11 cellular contexts compared by ENCODE assay signal in the genomic region with DNA sequence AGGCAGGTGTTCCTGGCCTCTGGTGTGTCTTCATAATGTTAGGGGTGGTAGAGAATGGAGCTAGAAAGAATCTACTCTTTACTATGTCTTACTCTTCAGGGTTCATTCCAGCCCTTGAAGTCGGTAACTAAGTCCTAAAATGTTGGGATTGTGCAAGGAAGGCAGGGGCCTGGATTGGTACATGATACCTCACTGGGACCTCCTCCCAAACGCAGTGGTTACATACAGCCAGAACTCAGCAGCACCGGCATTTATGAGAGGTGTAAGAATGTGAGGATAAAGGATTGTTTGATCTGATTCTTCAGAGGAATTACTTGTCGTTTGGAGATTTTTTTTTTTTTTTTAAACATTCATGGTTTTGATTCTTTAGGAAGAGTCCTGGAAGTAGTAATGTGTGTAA. TPM values are rescaled to one million over a fixed set of nuclear protein-coding genes. Genes with fewer than 3 reads are reported as not detected.
DNase-seq lines count a peak whose midpoint lies in the region; ATAC-seq and TF ChIP-seq lines count a peak whose summit lies in the region.
"Had no signal": no experiment of that assay in that cellular context is flagged by ENCODE, and none has a peak within 500 bp of the region (broad histone marks: within the 10 kb centered on the region; RNA-seq: fewer than 3 reads in every experiment).

No MANE protein-coding gene starts in this region.

- peaks cover 87% of the 10 kb centered on the region for H3F3A ChIP-seq in neural progenitor cell (ENCODE audit: low read depth)

- H3K4me2 ChIP-seq in HCT116 (ENCODE audit: low read length) (no peak overlapping the region), neural progenitor cell (no peak overlapping the region)

- BruUV-seq in HCT116 (replicated peaks; lab: Mats Ljungman, UMichigan) = no TSS peak

- no peak for TF ChIP-seq CTCF in HCT116 (IDR thresholded peaks at IDR 0.05 in 2 of 3, conservative IDR thresholded peaks at IDR 0.05 in 1 of 3; ENCODE audit: borderline replicate concordance in 1 of 3, insufficient read depth in 1 of 3, low read depth in 2 of 3, low read length in 2 of 3)
- TF ChIP-seq CTCF in neural progenitor cell (IDR thresholded peaks at IDR 0.05) = no peak

- no peaks in the 10 kb centered on the region for H3K27me3 ChIP-seq in ACC112 (ENCODE audit: insufficient read depth, low read length)
- no peaks in the 10 kb centered on the region for H3K27me3 ChIP-seq in HCT116 (ENCODE audit: insufficient read depth, low read length)
- no peaks in the 10 kb centered on the region for H3K27me3 ChIP-seq in neural progenitor cell

- ATAC-seq in HCT116 = no peak
- no peak for ATAC-seq in activated CD4-positive, CD25-positive, alpha-beta regulatory T cell treated with anti-CD3 and anti-CD28 coated beads, Interleukin-2, amount 50 U/mL, for 24 hours
- ATAC-seq in GM18870 (IDR thresholded peaks at IDR 0.05; ENCODE audit: unreplicated experiment) = no peak
- ATAC-seq in HG03280 (IDR thresholded peaks at IDR 0.05; ENCODE audit: unreplicated experiment) = no peak
- ATAC-seq: esophagus mucosa had no signal

- peaks cover 46% of the 10 kb centered on the region for H3K79me2 ChIP-seq in ACC112 (ENCODE audit: control insufficient read depth, insufficient read depth, low read length, unreplicated experiment)
- H3K79me2 ChIP-seq in HCT116 (ENCODE audit: insufficient read depth, low read length) = peaks cover 84% of the 10 kb centered on the region
- H3K79me2 ChIP-seq in neural progenitor cell (ENCODE audit: low read depth) = peaks cover 53% of the 10 kb centered on the region

- H3K36me3 Mint-ChIP-seq in neural progenitor cell = peaks cover 34% of the 10 kb centered on the region

- H3K4me1 Mint-ChIP-seq in neural progenitor cell = peaks cover 37% of the 10 kb centered on the region

- TF ChIP-seq RAD21 in HCT116 (IDR thresholded peaks at IDR 0.05; ENCODE audit: low read depth) = no peak

- peaks cover 4% of the 10 kb centered on the region for H3K27me3 Mint-ChIP-seq in neural progenitor cell (ENCODE audit: insufficient read depth, low read depth)
- H3K27me3 Mint-ChIP-seq: activated B cell treated with CpG ODN at 0.5 μM for 24 hours had no signal

- H3K4me3 ChIP-seq in ACC112 (ENCODE audit: low read depth, low read length) = no peak overlapping the region
- H3K4me3 ChIP-seq in HCT116 (replicated peaks in 1 of 2; ENCODE audit: low read depth in 1 of 2, low read length in 2 of 2) = no peak overlapping the region
- no peak overlapping the region for H3K4me3 ChIP-seq in neural progenitor cell

- H3K27ac ChIP-seq in ACC112 (ENCODE audit: low read depth, low read length) = peak overlapping the region; percentile 29
- H3K27ac ChIP-seq in HCT116 (ENCODE audit: low read depth, low read length) = peak overlapping the region; percentile 5; the same call in 1 of the 2 replicates
- H3K27ac ChIP-seq in neural progenitor cell = peak overlapping the region; percentile 55

- no peak overlapping the region for H2AFZ ChIP-seq in ACC112 (ENCODE audit: low read length, unreplicated experiment)
- H2AFZ ChIP-seq in HCT116 (ENCODE audit: low read depth, low read length, poor library complexity, severe bottlenecking) = no peak overlapping the region
- no peak overlapping the region for H2AFZ ChIP-seq in neural progenitor cell (replicated peaks)

- H3K9me3 ChIP-seq in HCT116 (ENCODE audit: control insufficient read depth in 1 of 2, insufficient read depth in 1 of 2, low read depth in 1 of 2, low read length in 2 of 2) (no peaks in the 10 kb centered on the region), neural progenitor cell (ENCODE audit: low read depth) (no peaks in the 10 kb centered on the region)

- POLR2A ChIA-PET in HCT116 (lab: Charles Lee) = interaction anchor here (1.0 to 1.6 kb wide), 2 partner anchors 18 kb away, joined by 3 to 4 read pairs; partner anchors contain the start of gene VDAC2

- RAD21 ChIA-PET in HCT116 (lab: Charles Lee; ENCODE audit: low non-redundant PET in 1 of 2, low total read pairs in 2 of 2, uncharacterized antibody in 2 of 2, unreplicated experiment in 2 of 2) = no interaction called here

- no peaks in the 10 kb centered on the region for H3K9me3 Mint-ChIP-seq in neural progenitor cell
- H3K9me3 Mint-ChIP-seq: activated B cell treated with CpG ODN at 0.5 μM for 24 hours had no signal

- H3K9ac ChIP-seq in HCT116 (ENCODE audit: low read length) = no peak overlapping the region
- no peak overlapping the region for H3K9ac ChIP-seq in neural progenitor cell

- peaks cover 33% of the 10 kb centered on the region; the same call in 1 of the 2 replicates for H4K20me1 ChIP-seq in HCT116 (ENCODE audit: insufficient read depth)
- peaks cover 70% of the 10 kb centered on the region for H4K20me1 ChIP-seq in neural progenitor cell (ENCODE audit: low read depth)

- intact Hi-C loops in HCT116 (cut with micrococcal nuclease) = no loop called here

- H3K4me3 Mint-ChIP-seq in neural progenitor cell = no peak overlapping the region
- H3K4me3 Mint-ChIP-seq: activated B cell treated with CpG ODN at 0.5 μM for 24 hours had no signal

- CTCF ChIA-PET in HCT116 (lab: Charles Lee) = interaction anchor here (1.3 kb wide), 1 partner anchor 41 kb away, joined by 3 read pairs; no protein-coding TSS in a partner anchor

- H3K27ac Mint-ChIP-seq in neural progenitor cell = no peak overlapping the region
- H3K27ac Mint-ChIP-seq: activated B cell treated with CpG ODN at 0.5 μM for 24 hours had no signal

- H3K4me1 ChIP-seq in ACC112 (ENCODE audit: control insufficient read depth, insufficient read depth, low read length, unreplicated experiment) = peaks cover 57% of the 10 kb centered on the region
- H3K4me1 ChIP-seq in HCT116 (ENCODE audit: control insufficient read depth in 1 of 2, insufficient read depth in 2 of 2, low read length in 2 of 2) = peaks cover 2 to 30% of the 10 kb centered on the region in 2 experiments; a peak in 3 of 4 replicates
- H3K4me1 ChIP-seq in neural progenitor cell = peaks cover 32% of the 10 kb centered on the region

- no peak for DNase-seq in HCT116 (ENCODE audit: low read depth, low spot score)
- DNase-seq in cerebellar cortex (ENCODE audit: low spot score) = peak; percentile 40
- no peak for DNase-seq in neural progenitor cell (ENCODE audit: low spot score)
- DNase-seq in COLO829 (ENCODE audit: low spot score) = no peak
- DNase-seq: activated B cell treated with CpG ODN at 0.5 μM for 24 hours, anterior cingulate cortex had no signal

- H3K36me3 ChIP-seq in ACC112 (ENCODE audit: insufficient read depth, low read length) = peaks cover 18% of the 10 kb centered on the region
- H3K36me3 ChIP-seq in HCT116 (ENCODE audit: control insufficient read depth in 1 of 2, insufficient read depth in 2 of 2, low read length in 2 of 2) = peaks cover 36 to 52% of the 10 kb centered on the region in 2 experiments
- H3K36me3 ChIP-seq in neural progenitor cell = peaks cover 6% of the 10 kb centered on the region

- no peaks in the 10 kb centered on the region for H3K9me2 ChIP-seq in HCT116 (ENCODE audit: insufficient read depth)

- no peak for TF ChIP-seq POLR2A in HCT116 (IDR thresholded peaks at IDR 0.05; ENCODE audit: borderline replicate concordance, extremely low read depth, insufficient read depth, insufficient read length)

TF ChIP-seq in HCT116, 20 proteins besides CTCF, POLR2A, EP300 and RAD21:
- TF ChIP-seq CEBPB (IDR thresholded peaks at IDR 0.05; ENCODE audit: low read depth) (no peak), MAX (IDR thresholded peaks at IDR 0.05) (no peak), SIN3A (IDR thresholded peaks at IDR 0.05; ENCODE audit: low read depth) (no peak), ELF1 (IDR thresholded peaks at IDR 0.05; ENCODE audit: borderline replicate concordance, low read depth) (no peak), EZH2phosphoT487 (IDR thresholded peaks at IDR 0.05; ENCODE audit: borderline replicate concordance) (no peak), EZH2 (IDR thresholded peaks at IDR 0.05) (no peak)
TF ChIP-seq in HCT116: peak in this region for 0.

RNA-seq across cellular contexts. Expression of gene COMTD1, which starts 6.9 kb away (rescaled TPM):
- total RNA-seq in HCT116 (2021; ENCODE audit: unreplicated experiment) (35.1 TPM), neural progenitor cell (ENCODE audit: low replicate concordance) (2.1 and 5.3 TPM in 2 replicates)
- 24.9 and 32.5 TPM in 2 replicates for polyA plus RNA-seq in HCT116 (2012)

RNA-seq across cellular contexts. Expression of gene VDAC2, which starts 18.2 kb away (rescaled TPM):
- total RNA-seq in HCT116 (2021; ENCODE audit: unreplicated experiment) = 289 TPM
- 231 and 273 TPM in 2 replicates for polyA plus RNA-seq in HCT116 (2012)
- 163 and 341 TPM in 2 replicates for total RNA-seq in neural progenitor cell (ENCODE audit: low replicate concordance)

Comparison
In these comparisons a context has a peak if more than half of its experiments do, and no peak if none do; other contexts are left out.
1. H3K27ac ChIP-seq: peak in every context shown above with its lines; median percentile 55 in neural progenitor cell; 29 in ACC112; 5 in HCT116.